ENCODE assay signal across 25 cellular contexts in genomic region chr6:67412035-67412434, GRCh38.
DNase-seq lines count a peak whose midpoint lies in the region; ATAC-seq, FAIRE-seq and TF ChIP-seq lines count a peak whose summit lies in the region.
"Had no signal": no experiment of that assay in that cellular context is flagged by ENCODE, and none has a peak within 500 bp of the region (broad histone marks: within the 10 kb centered on the region; RNA-seq: fewer than 3 reads in every experiment).

No MANE protein-coding gene starts in this region.

- intact Hi-C loops in HepG2 (cut with micrococcal nuclease; ENCODE audit: unreplicated experiment) (no loop called here), right lobe of liver (cut with DNase I) (no loop called here), OCI-LY7 (cut with micrococcal nuclease; ENCODE audit: unreplicated experiment) (no loop called here), K562 (cut with micrococcal nuclease) (no loop called here), mucosa of descending colon (cut with DNase I, micrococcal nuclease) (no loop called here)

- TF ChIP-seq RAD21 in HepG2 (CRISPR knock-in tag; IDR thresholded peaks at IDR 0.05) (no peak), K562 (CRISPR knock-in tag; conservative IDR thresholded peaks at IDR 0.05 in 1 of 2, IDR thresholded peaks at IDR 0.05 in 1 of 2) (no peak)

- BruUV-seq in HepG2 (replicated peaks; lab: Mats Ljungman, UMichigan), result no TSS peak
- no TSS peak for BruUV-seq in OCI-LY7 (replicated peaks; lab: Mats Ljungman, UMichigan)
- no TSS peak for BruUV-seq in K562 (replicated peaks; lab: Mats Ljungman, UMichigan)

- H2AFZ ChIP-seq in HepG2 (ENCODE audit: low read length), result peak overlapping the region; percentile 52
- H2AFZ ChIP-seq in OCI-LY7 (ENCODE audit: low read length), result peak overlapping the region; percentile 57; the same call in 1 of the 2 replicates
- peak overlapping the region; percentile 49; the same call in 1 of the 2 replicates for H2AFZ ChIP-seq in K562 (ENCODE audit: low read depth, low read length)
- H2AFZ ChIP-seq: GM23248 had no signal

- H4K20me1 ChIP-seq in HepG2 (ENCODE audit: insufficient read depth, low read length) (no peaks in the 10 kb centered on the region), OCI-LY7 (ENCODE audit: insufficient read depth, low read length) (no peaks in the 10 kb centered on the region), K562 (replicated peaks; ENCODE audit: control insufficient read depth, insufficient read depth, low read length) (no peaks in the 10 kb centered on the region)
- H4K20me1 ChIP-seq: BLaER1 had no signal

- FAIRE-seq in HepG2 (lab: Jason Lieb, UNC), result no peak
- FAIRE-seq in K562 (lab: Jason Lieb, UNC), result no peak
- FAIRE-seq: A204.1, GM12891, GM19239, H54 had no signal

- H3K27ac ChIP-seq in HepG2 (ENCODE audit: extremely low read length, insufficient read depth, low read length) (no peak overlapping the region), right lobe of liver (no peak overlapping the region), OCI-LY7 (ENCODE audit: low read depth, low read length, poor library complexity, severe bottlenecking) (no peak overlapping the region), K562 (ENCODE audit: extremely low read depth, low read depth, low read length) (no peak overlapping the region), endodermal cell (ENCODE audit: low read depth, low read length) (no peak overlapping the region)
- H3K27ac ChIP-seq: 22Rv1, BLaER1, C4-2B, GM23248 had no signal

- no peak overlapping the region for H3K4me3 Mint-ChIP-seq in endodermal cell
- H3K4me3 Mint-ChIP-seq: B cell; CD4-positive, CD25-positive, alpha-beta regulatory T cell; CD8-positive, alpha-beta T cell had no signal

- no peak overlapping the region for H3K27ac Mint-ChIP-seq in endodermal cell
- H3K27ac Mint-ChIP-seq: B cell; CD4-positive, CD25-positive, alpha-beta regulatory T cell; CD8-positive, alpha-beta T cell had no signal

- no peak for TF ChIP-seq CTCF in HepG2 (CRISPR knock-in tag; IDR thresholded peaks at IDR 0.05)
- no peak for TF ChIP-seq CTCF in right lobe of liver (IDR thresholded peaks at IDR 0.05)
- TF ChIP-seq CTCF in OCI-LY7 (conservative IDR thresholded peaks at IDR 0.05; ENCODE audit: low read length), result no peak
- TF ChIP-seq CTCF in K562 (IDR thresholded peaks at IDR 0.05 in 2 of 3, conservative IDR thresholded peaks at IDR 0.05 in 1 of 3; ENCODE audit: insufficient read depth in 2 of 3, low read depth in 1 of 3, low read length in 3 of 3), result no peak
- TF ChIP-seq CTCF in mucosa of descending colon (IDR thresholded peaks at IDR 0.05), result no peak
- no peak for TF ChIP-seq CTCF in endodermal cell (conservative IDR thresholded peaks at IDR 0.05)

- H3K9me2 ChIP-seq in OCI-LY7 (ENCODE audit: insufficient read depth, low read length), result no peaks in the 10 kb centered on the region

- no peak for TF ChIP-seq EP300 in HepG2 (IDR thresholded peaks at IDR 0.05; ENCODE audit: low read depth in 2 of 2, low read length in 2 of 2)
- TF ChIP-seq EP300 in HepG2 (CRISPR knock-in tag; IDR thresholded peaks at IDR 0.05; ENCODE audit: borderline replicate concordance), result no peak
- no peak for TF ChIP-seq EP300 in K562 (IDR thresholded peaks at IDR 0.05; ENCODE audit: low read length)

- H3K36me3 ChIP-seq in HepG2 (replicated peaks in 1 of 2; ENCODE audit: control insufficient read depth in 1 of 2, insufficient read depth in 2 of 2, low read length in 2 of 2) (no peaks in the 10 kb centered on the region), right lobe of liver (no peaks in the 10 kb centered on the region), OCI-LY7 (ENCODE audit: insufficient read depth, low read length) (no peaks in the 10 kb centered on the region), K562 (ENCODE audit: control insufficient read depth, insufficient read depth, low read length) (no peaks in the 10 kb centered on the region), mucosa of descending colon (ENCODE audit: low read depth) (no peaks in the 10 kb centered on the region), endodermal cell (ENCODE audit: control insufficient read depth, insufficient read depth, low read length) (no peaks in the 10 kb centered on the region)
- H3K36me3 ChIP-seq: BLaER1 had no signal

- 2% methylated on average over 3 of the region's 3 CpGs for WGBS in HepG2 (ENCODE audit: low lambda C conversion rate)
- 56% methylated on average over 3 of the region's 3 CpGs for WGBS in right lobe of liver (ENCODE audit: insufficient coverage, low coverage, low lambda C conversion rate, missing lambda C conversion rate)
- 17% methylated on average over 3 of the region's 3 CpGs for WGBS in K562 (ENCODE audit: insufficient coverage, low coverage, missing lambda C conversion rate)
- 90 to 91% methylated on average over 2 to 3 of the region's 3 CpGs for WGBS in endodermal cell (ENCODE audit: insufficient coverage in 1 of 2, insufficient read length in 1 of 2), 2 experiments

- ATAC-seq in HepG2 (no peak), right lobe of liver (no peak), K562 (no peak), mucosa of descending colon (peak; percentile 75)
- ATAC-seq: CD8-positive, alpha-beta T cell had no signal

- H3K36me3 Mint-ChIP-seq in endodermal cell (ENCODE audit: low read depth), result no peaks in the 10 kb centered on the region
- H3K36me3 Mint-ChIP-seq: CD4-positive, CD25-positive, alpha-beta regulatory T cell; CD8-positive, alpha-beta T cell had no signal

- H3K4me2 ChIP-seq in HepG2 (ENCODE audit: low read depth, low read length) (no peak overlapping the region), OCI-LY7 (ENCODE audit: low read length) (no peak overlapping the region), K562 (ENCODE audit: insufficient read depth, low read length) (no peak overlapping the region)
- H3K4me2 ChIP-seq: BLaER1 had no signal

- H3K9me3 Mint-ChIP-seq in endodermal cell, result no peaks in the 10 kb centered on the region

- POLR2A ChIA-PET in HepG2 (lab: Yijun Ruan, JAX) (no interaction called here), OCI-LY7 (lab: Charles Lee) (interaction anchor here (1.1 kb wide), 1 partner anchor 14 kb away, joined by 4 read pairs; no protein-coding TSS in a partner anchor), K562 (lab: Yijun Ruan, JAX) (no interaction called here)

- TF ChIP-seq POLR2A in HepG2 (IDR thresholded peaks at IDR 0.05; ENCODE audit: insufficient read depth in 1 of 2, low read depth in 2 of 2, low read length in 2 of 2), result no peak
- TF ChIP-seq POLR2A in right lobe of liver (IDR thresholded peaks at IDR 0.05), result no peak
- no peak for TF ChIP-seq POLR2A in K562 (conservative IDR thresholded peaks at IDR 0.05)

- DNase-seq in HepG2 (ENCODE audit: low spot score) (no peak), right lobe of liver (no peak), OCI-LY7 (ENCODE audit: low spot score) (no peak), K562 (ENCODE audit: extremely low read depth in 1 of 4, low spot score in 3 of 4) (no peak), mucosa of descending colon (no peak), endodermal cell (no peak), DMS153 treated with DMSO at 0.1 percent for 48 hours (lab: John Stamatoyannopoulos, UW; ENCODE audit: unreplicated experiment) (no peak)
- DNase-seq in NK-92 treated with Interleukin-12 subunit alpha and Interleukin-12 subunit beta, amount 100 ng/mL, for 24 hours (lab: John Stamatoyannopoulos, UW), result no peak
- DNase-seq: Caco-2; CD4-positive, CD25-positive, alpha-beta regulatory T cell; CD8-positive, alpha-beta T cell; DMS153; DMS79; EL; GF-D8; GM23248; HCEC 1CT had no signal

- CTCF ChIA-PET in HepG2 (lab: Yijun Ruan, JAX; ENCODE audit: low intra/inter-chr PET ratio, low total read pairs) (no interaction called here), OCI-LY7 (lab: Charles Lee; ENCODE audit: unreplicated experiment) (no interaction called here), K562 (lab: Yijun Ruan, JAX; ENCODE audit: low intra/inter-chr PET ratio) (no interaction called here)

- no peaks in the 10 kb centered on the region for H3K4me1 Mint-ChIP-seq in endodermal cell
- H3K4me1 Mint-ChIP-seq: B cell; CD4-positive, CD25-positive, alpha-beta regulatory T cell had no signal

- H3K9me1 ChIP-seq in K562 (ENCODE audit: control insufficient read depth, insufficient read depth, low read length), result no peaks in the 10 kb centered on the region

- in situ Hi-C loops in HepG2 (cut with HindIII; ENCODE audit: extremely low pct_ligation_motif_present, low pct_unique_long_range_greater_than_20kb) (no loop called here), K562 (cut with MboI) (no loop called here)

- H3K79me2 ChIP-seq in HepG2 (ENCODE audit: insufficient read depth, low read length), result no peaks in the 10 kb centered on the region
- no peaks in the 10 kb centered on the region for H3K79me2 ChIP-seq in OCI-LY7 (ENCODE audit: insufficient read depth, low read depth, low read length)
- no peaks in the 10 kb centered on the region for H3K79me2 ChIP-seq in K562 (ENCODE audit: control insufficient read depth, insufficient read depth, low read length)

- H3K4me1 ChIP-seq in HepG2 (ENCODE audit: insufficient read depth, low read length) (no peaks in the 10 kb centered on the region), right lobe of liver (no peaks in the 10 kb centered on the region), OCI-LY7 (ENCODE audit: insufficient read depth, low read length, poor library complexity, severe bottlenecking) (peaks cover 5% of the 10 kb centered on the region), K562 (replicated peaks in 1 of 2; ENCODE audit: control insufficient read depth in 2 of 2, insufficient read depth in 2 of 2, low read length in 2 of 2) (no peaks in the 10 kb centered on the region), mucosa of descending colon (ENCODE audit: low read depth) (no peaks in the 10 kb centered on the region), endodermal cell (ENCODE audit: control insufficient read depth, insufficient read depth, low read length) (no peaks in the 10 kb centered on the region)
- H3K4me1 ChIP-seq: BLaER1, Caco-2 had no signal

- H3K27me3 ChIP-seq in HepG2 (ENCODE audit: control insufficient read depth in 1 of 2, insufficient read depth in 2 of 2, low read length in 2 of 2) (no peaks in the 10 kb centered on the region), right lobe of liver (no peaks in the 10 kb centered on the region), K562 (ENCODE audit: control insufficient read depth in 2 of 2, insufficient read depth in 2 of 2, low read length in 2 of 2) (no peaks in the 10 kb centered on the region), endodermal cell (ENCODE audit: control insufficient read depth, insufficient read depth, low read length, poor library complexity, severe bottlenecking) (no peaks in the 10 kb centered on the region)
- H3K27me3 ChIP-seq: BLaER1 had no signal

- no peaks in the 10 kb centered on the region for H3K9me3 ChIP-seq in HepG2 (ENCODE audit: low read length)
- no peaks in the 10 kb centered on the region for H3K9me3 ChIP-seq in right lobe of liver
- no peaks in the 10 kb centered on the region for H3K9me3 ChIP-seq in OCI-LY7 (ENCODE audit: low read length)
- H3K9me3 ChIP-seq in K562 (replicated peaks; ENCODE audit: control insufficient read depth, insufficient read depth, low read depth, low read length), result no peaks in the 10 kb centered on the region
- no peaks in the 10 kb centered on the region for H3K9me3 ChIP-seq in mucosa of descending colon
- H3K9me3 ChIP-seq in endodermal cell (ENCODE audit: control insufficient read depth, low read length), result no peaks in the 10 kb centered on the region
- H3K9me3 ChIP-seq: BLaER1, Caco-2 had no signal

- H3K4me3 ChIP-seq in HepG2 (replicated peaks in 1 of 3; ENCODE audit: insufficient read depth in 1 of 3, low read depth in 2 of 3, low read length in 3 of 3), result no peak overlapping the region
- H3K4me3 ChIP-seq in right lobe of liver, result no peak overlapping the region
- no peak overlapping the region for H3K4me3 ChIP-seq in OCI-LY7 (ENCODE audit: low read depth, low read length, poor library complexity, severe bottlenecking)
- no peak overlapping the region for H3K4me3 ChIP-seq in K562
- no peak overlapping the region for H3K4me3 ChIP-seq in mucosa of descending colon
- H3K4me3 ChIP-seq in endodermal cell (ENCODE audit: low read length), result no peak overlapping the region
- H3K4me3 ChIP-seq: BLaER1, GM23248 had no signal

- no peaks in the 10 kb centered on the region for H3K27me3 Mint-ChIP-seq in endodermal cell (ENCODE audit: insufficient read depth)
- H3K27me3 Mint-ChIP-seq: B cell; CD4-positive, CD25-positive, alpha-beta regulatory T cell had no signal

- H3K9ac ChIP-seq in HepG2 (ENCODE audit: insufficient read depth, low read depth, low read length) (no peak overlapping the region), K562 (ENCODE audit: insufficient read depth in 1 of 2, low read depth in 2 of 2, low read length in 2 of 2) (no peak overlapping the region), endodermal cell (ENCODE audit: extremely low read depth, low read length, poor library complexity, severe bottlenecking) (no peak overlapping the region)
- H3K9ac ChIP-seq: BLaER1, GM23248 had no signal
